Comparison of ENCODE assay signal across 13 cellular contexts in the genomic region with DNA sequence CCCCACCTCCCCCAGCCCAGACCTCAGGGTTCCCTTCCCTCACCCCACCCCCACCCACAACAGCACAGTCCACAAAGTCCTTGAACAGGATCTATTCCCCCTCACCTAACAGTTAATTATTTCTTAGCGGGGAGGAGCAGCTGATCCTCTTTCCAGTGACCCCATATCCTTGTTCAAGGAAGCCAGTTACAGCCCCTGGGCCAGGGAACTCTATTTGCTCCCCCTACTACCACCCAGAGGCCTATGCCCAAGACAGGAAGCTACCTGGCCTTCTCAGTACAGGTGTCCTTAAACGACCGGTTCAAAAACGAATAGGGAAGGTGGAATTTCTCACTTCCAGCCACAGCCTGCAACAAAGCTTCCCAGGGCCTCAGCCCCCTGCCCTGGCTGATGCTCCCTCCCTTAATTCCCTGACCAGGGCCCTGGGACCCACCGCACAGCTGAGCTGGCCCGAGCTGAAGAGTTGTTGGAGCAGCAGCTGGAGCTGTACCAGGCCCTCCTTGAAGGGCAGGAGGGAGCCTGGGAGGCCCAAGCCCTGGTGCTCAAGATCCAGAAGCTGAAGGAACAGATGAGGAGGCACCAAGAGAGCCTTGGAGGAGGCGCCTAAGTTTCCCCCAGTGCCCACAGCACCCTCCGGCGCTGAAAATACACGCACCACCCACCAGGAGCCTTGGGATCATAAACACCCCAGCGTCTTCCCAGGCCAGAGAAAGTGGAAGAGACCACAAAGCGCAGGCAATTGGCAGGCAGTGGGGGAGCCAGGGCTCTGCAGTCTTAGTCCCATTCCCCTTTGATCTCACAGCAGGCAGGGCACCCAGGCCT. TPM values are rescaled to one million over a fixed set of nuclear protein-coding genes. Genes with fewer than 3 reads are reported as not detected.
A peak's percentile ranks its signal among the peaks of the same experiment; 100 is the strongest.
DNase-seq lines count a peak whose midpoint lies in the region; ATAC-seq and TF ChIP-seq lines count a peak whose summit lies in the region.
"Had no signal": no experiment of that assay in that cellular context is flagged by ENCODE, and none has a peak within 500 bp of the region (broad histone marks: within the 10 kb centered on the region; RNA-seq: fewer than 3 reads in every experiment).

No MANE protein-coding gene starts in this region.

- intact Hi-C loops in activated naive CD4-positive, alpha-beta T cell treated with anti-CD3 and anti-CD28 coated beads for 36 hours (cut with micrococcal nuclease), result no loop called here
- intact Hi-C loops in PC-3 (cut with micrococcal nuclease), result loop anchor here (2.0 kb wide), 1 partner anchor 35 kb away; no protein-coding TSS in a partner anchor
- intact Hi-C loops in activated T-helper 1 cell treated with anti-CD3 and anti-CD28 coated beads, Interleukin-12 subunit alpha, Interleukin-12 subunit beta, Interleukin-2, Interleukin-4 antibody, amounts not matched to agents 30 ng/mL and 10 ng/mL and 1 ng/mL, durations not matched to agents 14 hours and 24 hours and 36 hours (cut with micrococcal nuclease), result no loop called here

- H3K9me3 Mint-ChIP-seq in activated naive CD4-positive, alpha-beta T cell treated with anti-CD3 and anti-CD28 coated beads, Interleukin-2, amount 10 ng/mL, durations not matched to agents 7 days and 5 days, result no peaks in the 10 kb centered on the region
- H3K9me3 Mint-ChIP-seq in activated naive CD4-positive, alpha-beta T cell treated with anti-CD3 and anti-CD28 coated beads for 36 hours, result no peaks in the 10 kb centered on the region
- no peaks in the 10 kb centered on the region for H3K9me3 Mint-ChIP-seq in endodermal cell
- no peaks in the 10 kb centered on the region for H3K9me3 Mint-ChIP-seq in activated T-helper 1 cell treated with anti-CD3 and anti-CD28 coated beads, Interleukin-12 subunit alpha, Interleukin-12 subunit beta, Interleukin-2, Interleukin-4 antibody, amounts not matched to agents 30 ng/mL and 10 ng/mL and 1 ng/mL, durations not matched to agents 14 hours and 24 hours and 36 hours
- H3K9me3 Mint-ChIP-seq: activated T-helper 17 cell treated with anti-CD3 and anti-CD28 coated beads, Interleukin-2, amount 50 U/mL, for 72 hours; nephron progenitor cell had no signal

- WGBS in endodermal cell (ENCODE audit: insufficient coverage in 1 of 2, insufficient read length in 1 of 2), 2 experiments, result 79 to 93% methylated on average over 3 to 12 of the region's 12 CpGs

- no peaks in the 10 kb centered on the region for H3K9me3 ChIP-seq in PC-3 (ENCODE audit: low read length)
- no peaks in the 10 kb centered on the region for H3K9me3 ChIP-seq in endodermal cell (ENCODE audit: control insufficient read depth, low read length)
- H3K9me3 ChIP-seq: BE2C had no signal

- peak overlapping the region; percentile 24 for H3K27ac Mint-ChIP-seq in activated naive CD4-positive, alpha-beta T cell treated with anti-CD3 and anti-CD28 coated beads, Interleukin-2, amount 10 ng/mL, durations not matched to agents 7 days and 5 days
- H3K27ac Mint-ChIP-seq in activated naive CD4-positive, alpha-beta T cell treated with anti-CD3 and anti-CD28 coated beads for 36 hours, result no peak overlapping the region
- H3K27ac Mint-ChIP-seq in endodermal cell, result peak overlapping the region; percentile 92
- no peak overlapping the region for H3K27ac Mint-ChIP-seq in activated T-helper 1 cell treated with anti-CD3 and anti-CD28 coated beads, Interleukin-12 subunit alpha, Interleukin-12 subunit beta, Interleukin-2, Interleukin-4 antibody, amounts not matched to agents 30 ng/mL and 10 ng/mL and 1 ng/mL, durations not matched to agents 14 hours and 24 hours and 36 hours
- H3K27ac Mint-ChIP-seq: activated T-helper 17 cell treated with anti-CD3 and anti-CD28 coated beads, Interleukin-2, amount 50 U/mL, for 72 hours; nephron progenitor cell had no signal

- H3K4me2 ChIP-seq in PC-3 (ENCODE audit: low read length), result no peak overlapping the region

- no peak overlapping the region for H2AFZ ChIP-seq in PC-3 (ENCODE audit: low read length)

- no peaks in the 10 kb centered on the region for H3K79me2 ChIP-seq in PC-3 (ENCODE audit: low read length)

- no peaks in the 10 kb centered on the region for H3K9me2 ChIP-seq in PC-3 (replicated peaks; ENCODE audit: low read length)

- H3K27me3 ChIP-seq in PC-3 (ENCODE audit: low read length) (no peaks in the 10 kb centered on the region), endodermal cell (ENCODE audit: control insufficient read depth, insufficient read depth, low read length, poor library complexity, severe bottlenecking) (no peaks in the 10 kb centered on the region)
- H3K27me3 ChIP-seq: BE2C had no signal

- H3K36me3 Mint-ChIP-seq in activated naive CD4-positive, alpha-beta T cell treated with anti-CD3 and anti-CD28 coated beads, Interleukin-2, amount 10 ng/mL, durations not matched to agents 7 days and 5 days, result peaks cover 49% of the 10 kb centered on the region
- H3K36me3 Mint-ChIP-seq in activated naive CD4-positive, alpha-beta T cell treated with anti-CD3 and anti-CD28 coated beads for 36 hours (ENCODE audit: low read depth), result peaks cover 42% of the 10 kb centered on the region
- H3K36me3 Mint-ChIP-seq in endodermal cell (ENCODE audit: low read depth), result peaks cover 46% of the 10 kb centered on the region
- peaks cover 39% of the 10 kb centered on the region for H3K36me3 Mint-ChIP-seq in activated T-helper 1 cell treated with anti-CD3 and anti-CD28 coated beads, Interleukin-12 subunit alpha, Interleukin-12 subunit beta, Interleukin-2, Interleukin-4 antibody, amounts not matched to agents 30 ng/mL and 10 ng/mL and 1 ng/mL, durations not matched to agents 14 hours and 24 hours and 36 hours (ENCODE audit: low read depth)

- H3K9ac ChIP-seq in PC-3 (ENCODE audit: low read length), result no peak overlapping the region
- no peak overlapping the region for H3K9ac ChIP-seq in endodermal cell (ENCODE audit: extremely low read depth, low read length, poor library complexity, severe bottlenecking)

- peaks cover 46% of the 10 kb centered on the region for H3K36me3 ChIP-seq in PC-3 (ENCODE audit: low read depth, low read length)
- peaks cover 50% of the 10 kb centered on the region for H3K36me3 ChIP-seq in endodermal cell (ENCODE audit: control insufficient read depth, insufficient read depth, low read length)

- peak; percentile 3; the same call in 1 of the 2 replicates for ATAC-seq in PC-3

- H3K4me1 Mint-ChIP-seq in activated naive CD4-positive, alpha-beta T cell treated with anti-CD3 and anti-CD28 coated beads, Interleukin-2, amount 10 ng/mL, durations not matched to agents 7 days and 5 days, result peaks cover 15% of the 10 kb centered on the region
- H3K4me1 Mint-ChIP-seq in activated naive CD4-positive, alpha-beta T cell treated with anti-CD3 and anti-CD28 coated beads for 36 hours (ENCODE audit: low read depth), result peaks cover 19% of the 10 kb centered on the region
- H3K4me1 Mint-ChIP-seq in endodermal cell, result peaks cover 17% of the 10 kb centered on the region
- peaks cover 7% of the 10 kb centered on the region for H3K4me1 Mint-ChIP-seq in activated T-helper 1 cell treated with anti-CD3 and anti-CD28 coated beads, Interleukin-12 subunit alpha, Interleukin-12 subunit beta, Interleukin-2, Interleukin-4 antibody, amounts not matched to agents 30 ng/mL and 10 ng/mL and 1 ng/mL, durations not matched to agents 14 hours and 24 hours and 36 hours (ENCODE audit: low read depth)

- no peaks in the 10 kb centered on the region for H3K27me3 Mint-ChIP-seq in activated naive CD4-positive, alpha-beta T cell treated with anti-CD3 and anti-CD28 coated beads, Interleukin-2, amount 10 ng/mL, durations not matched to agents 7 days and 5 days
- no peaks in the 10 kb centered on the region for H3K27me3 Mint-ChIP-seq in activated naive CD4-positive, alpha-beta T cell treated with anti-CD3 and anti-CD28 coated beads for 36 hours (ENCODE audit: low read depth)
- H3K27me3 Mint-ChIP-seq in endodermal cell (ENCODE audit: insufficient read depth), result no peaks in the 10 kb centered on the region
- H3K27me3 Mint-ChIP-seq in activated T-helper 1 cell treated with anti-CD3 and anti-CD28 coated beads, Interleukin-12 subunit alpha, Interleukin-12 subunit beta, Interleukin-2, Interleukin-4 antibody, amounts not matched to agents 30 ng/mL and 10 ng/mL and 1 ng/mL, durations not matched to agents 14 hours and 24 hours and 36 hours (ENCODE audit: insufficient read depth), result no peaks in the 10 kb centered on the region
- H3K27me3 Mint-ChIP-seq: activated T-helper 17 cell treated with anti-CD3 and anti-CD28 coated beads, Interleukin-2, amount 50 U/mL, for 72 hours had no signal

- H3K4me3 Mint-ChIP-seq in activated naive CD4-positive, alpha-beta T cell treated with anti-CD3 and anti-CD28 coated beads, Interleukin-2, amount 10 ng/mL, durations not matched to agents 7 days and 5 days, result no peak overlapping the region
- no peak overlapping the region for H3K4me3 Mint-ChIP-seq in activated naive CD4-positive, alpha-beta T cell treated with anti-CD3 and anti-CD28 coated beads for 36 hours
- no peak overlapping the region for H3K4me3 Mint-ChIP-seq in endodermal cell
- H3K4me3 Mint-ChIP-seq in activated T-helper 1 cell treated with anti-CD3 and anti-CD28 coated beads, Interleukin-12 subunit alpha, Interleukin-12 subunit beta, Interleukin-2, Interleukin-4 antibody, amounts not matched to agents 30 ng/mL and 10 ng/mL and 1 ng/mL, durations not matched to agents 14 hours and 24 hours and 36 hours, result no peak overlapping the region
- H3K4me3 Mint-ChIP-seq: activated T-helper 17 cell treated with anti-CD3 and anti-CD28 coated beads, Interleukin-2, amount 50 U/mL, for 72 hours; nephron progenitor cell had no signal

- H3K4me1 ChIP-seq in PC-3 (ENCODE audit: insufficient read depth, low read length) (peaks cover 8% of the 10 kb centered on the region), endodermal cell (ENCODE audit: control insufficient read depth, insufficient read depth, low read length) (no peaks in the 10 kb centered on the region)

- POLR2A ChIA-PET in PC-3 (lab: Charles Lee; ENCODE audit: unreplicated experiment), result no interaction called here

- CTCF ChIA-PET in activated naive CD4-positive, alpha-beta T cell treated with anti-CD3 and anti-CD28 coated beads, Interleukin-2, amount 10 ng/mL, durations not matched to agents 7 days and 5 days (lab: Charles Lee), result no interaction called here
- CTCF ChIA-PET in activated naive CD4-positive, alpha-beta T cell treated with anti-CD3 and anti-CD28 coated beads for 36 hours (lab: Charles Lee), result interaction anchor here (0.5 kb wide), 1 partner anchor 67 kb away, joined by 5 read pairs; no protein-coding TSS in a partner anchor
- CTCF ChIA-PET in PC-3 (lab: Charles Lee), result no interaction called here

- no peak for TF ChIP-seq CTCF in PC-3 (conservative IDR thresholded peaks at IDR 0.05; ENCODE audit: low read depth, low read length)
- no peak for TF ChIP-seq CTCF in endodermal cell (conservative IDR thresholded peaks at IDR 0.05)

- no TSS peak for BruUV-seq in PC-3 (replicated peaks; lab: Mats Ljungman, UMichigan)

- H3K27ac ChIP-seq in PC-3 (ENCODE audit: low read length), result no peak overlapping the region
- peak overlapping the region; percentile 41 for H3K27ac ChIP-seq in endodermal cell (ENCODE audit: low read depth, low read length)

- peaks cover 5% of the 10 kb centered on the region; the same call in 1 of the 2 replicates for H4K20me1 ChIP-seq in PC-3 (ENCODE audit: low read length)

- no peak for DNase-seq in activated naive CD4-positive, alpha-beta T cell treated with anti-CD3 and anti-CD28 coated beads, Interleukin-2, amount 10 ng/mL, durations not matched to agents 7 days and 5 days
- no peak for DNase-seq in activated naive CD4-positive, alpha-beta T cell treated with anti-CD3 and anti-CD28 coated beads for 36 hours
- DNase-seq in PC-3 (no peak), endodermal cell (peak; percentile 84), renal cortical epithelial cell (ENCODE audit: low read depth) (peak; percentile 25), activated gamma-delta T cell treated with Interleukin-2 at 50 U/mL for 16 hours (no peak), T-helper 1 cell (no peak)
- DNase-seq in activated T-helper 1 cell treated with anti-CD3 and anti-CD28 coated beads, Interleukin-12 subunit alpha, Interleukin-12 subunit beta, Interleukin-2, Interleukin-4 antibody, amounts not matched to agents 30 ng/mL and 10 ng/mL and 1 ng/mL, durations not matched to agents 14 hours and 24 hours and 36 hours (ENCODE audit: low spot score), result no peak
- DNase-seq: BE2C; central memory CD4-positive, alpha-beta T cell; NCI-H2029 treated with DMSO at 0.1 percent for 48 hours; nephron progenitor cell had no signal

- no peaks in the 10 kb centered on the region for H3F3A ChIP-seq in PC-3 (ENCODE audit: low read length, unreplicated experiment)

- no peak overlapping the region for H3K4me3 ChIP-seq in PC-3 (ENCODE audit: low read length)
- H3K4me3 ChIP-seq in endodermal cell (ENCODE audit: low read length), result no peak overlapping the region

RNA-seq across cellular contexts. Expression of gene MCCD1, which starts 0.8 kb away (rescaled TPM):
- not detected for total RNA-seq in activated naive CD4-positive, alpha-beta T cell treated with anti-CD3 and anti-CD28 coated beads for 36 hours
- total RNA-seq in PC-3 (2014; rRNA removed) (not detected in 2 replicates), endodermal cell (not detected), renal cortical epithelial cell (0.15 TPM in 1 of 2 replicates, not detected in the other)
- not detected for polyA plus RNA-seq in endodermal cell (2013, experiment 1 of 2)
- polyA plus RNA-seq in endodermal cell (2013, experiment 2 of 2), result not detected
- not detected in 2 replicates for total RNA-seq in activated T-helper 1 cell treated with anti-CD3 and anti-CD28 coated beads, Interleukin-12 subunit alpha, Interleukin-12 subunit beta, Interleukin-2, Interleukin-4 antibody, amounts not matched to agents 30 ng/mL and 10 ng/mL and 1 ng/mL, durations not matched to agents 14 hours and 24 hours and 36 hours
- total RNA-seq: activated T-helper 17 cell treated with anti-CD3 and anti-CD28 coated beads, Interleukin-2, amount 50 U/mL, for 72 hours had no signal

RNA-seq across cellular contexts. Expression of gene DDX39B, which starts 12.3 kb away (rescaled TPM):
- 100 to 1,000 TPM; 600 to 624 TPM for total RNA-seq in activated naive CD4-positive, alpha-beta T cell treated with anti-CD3 and anti-CD28 coated beads for 36 hours
- total RNA-seq in PC-3 (2014; rRNA removed) (410 and 465 TPM in 2 replicates), endodermal cell (100 to 1,000 TPM; 572 to 654 TPM), renal cortical epithelial cell (234 and 346 TPM in 2 replicates)
- 685 TPM for polyA plus RNA-seq in endodermal cell (2013, experiment 1 of 2)
- polyA plus RNA-seq in endodermal cell (2013, experiment 2 of 2), result 576 TPM
- 628 and 637 TPM in 2 replicates for total RNA-seq in activated T-helper 1 cell treated with anti-CD3 and anti-CD28 coated beads, Interleukin-12 subunit alpha, Interleukin-12 subunit beta, Interleukin-2, Interleukin-4 antibody, amounts not matched to agents 30 ng/mL and 10 ng/mL and 1 ng/mL, durations not matched to agents 14 hours and 24 hours and 36 hours

RNA-seq across cellular contexts. Expression of gene ATP6V1G2, which starts 16.9 kb away (rescaled TPM):
- total RNA-seq in activated naive CD4-positive, alpha-beta T cell treated with anti-CD3 and anti-CD28 coated beads for 36 hours, result 1 to 10 TPM; 1.2 to 1.4 TPM
- 1.1 and 1.2 TPM in 2 replicates for total RNA-seq in PC-3 (2014; rRNA removed)
- 1 to 10 TPM; 1.7 to 2.1 TPM for total RNA-seq in endodermal cell
- polyA plus RNA-seq in endodermal cell (2013, experiment 1 of 2), result 11.8 TPM
- 12.1 TPM for polyA plus RNA-seq in endodermal cell (2013, experiment 2 of 2)
- total RNA-seq in renal cortical epithelial cell, result 1.0 TPM in 1 of 2 replicates, not detected in the other
- total RNA-seq in activated T-helper 1 cell treated with anti-CD3 and anti-CD28 coated beads, Interleukin-12 subunit alpha, Interleukin-12 subunit beta, Interleukin-2, Interleukin-4 antibody, amounts not matched to agents 30 ng/mL and 10 ng/mL and 1 ng/mL, durations not matched to agents 14 hours and 24 hours and 36 hours, result 1.2 and 1.4 TPM in 2 replicates

RNA-seq across cellular contexts. Expression of gene NFKBIL1, which starts 17.9 kb away (rescaled TPM):
- total RNA-seq in activated naive CD4-positive, alpha-beta T cell treated with anti-CD3 and anti-CD28 coated beads for 36 hours, result 10 to 100 TPM; 20.4 to 20.6 TPM
- total RNA-seq in PC-3 (2014; rRNA removed), result 38.2 and 46.9 TPM in 2 replicates
- total RNA-seq in endodermal cell, result 10 to 100 TPM; 17.4 to 26.3 TPM
- polyA plus RNA-seq in endodermal cell (2013, experiment 1 of 2), result 26.5 TPM
- 22.9 TPM for polyA plus RNA-seq in endodermal cell (2013, experiment 2 of 2)
- 17.6 and 30.0 TPM in 2 replicates for total RNA-seq in renal cortical epithelial cell
- 18.2 and 18.9 TPM in 2 replicates for total RNA-seq in activated T-helper 1 cell treated with anti-CD3 and anti-CD28 coated beads, Interleukin-12 subunit alpha, Interleukin-12 subunit beta, Interleukin-2, Interleukin-4 antibody, amounts not matched to agents 30 ng/mL and 10 ng/mL and 1 ng/mL, durations not matched to agents 14 hours and 24 hours and 36 hours

RNA-seq across cellular contexts. Expression of gene MICB, which starts 31.6 kb away (rescaled TPM):
- 10 to 100 TPM; 21.4 to 22.6 TPM for total RNA-seq in activated naive CD4-positive, alpha-beta T cell treated with anti-CD3 and anti-CD28 coated beads for 36 hours
- total RNA-seq in PC-3 (2014; rRNA removed) (25.6 and 32.9 TPM in 2 replicates), endodermal cell (1 to 10 TPM; 8.2 to 8.5 TPM), renal cortical epithelial cell (5.3 and 17.5 TPM in 2 replicates)
- polyA plus RNA-seq in endodermal cell (2013, experiment 1 of 2), result 4.1 TPM
- 4.5 TPM for polyA plus RNA-seq in endodermal cell (2013, experiment 2 of 2)
- 36.1 and 37.5 TPM in 2 replicates for total RNA-seq in activated T-helper 1 cell treated with anti-CD3 and anti-CD28 coated beads, Interleukin-12 subunit alpha, Interleukin-12 subunit beta, Interleukin-2, Interleukin-4 antibody, amounts not matched to agents 30 ng/mL and 10 ng/mL and 1 ng/mL, durations not matched to agents 14 hours and 24 hours and 36 hours

Comparison
In these comparisons a context has a peak if more than half of its experiments do, and no peak if none do; other contexts are left out.
1. H3K27ac Mint-ChIP-seq: peak in activated naive CD4-positive, alpha-beta T cell treated with anti-CD3 and anti-CD28 coated beads, Interleukin-2, amount 10 ng/mL, durations not matched to agents 7 days and 5 days (single experiment) and endodermal cell (single experiment); none in activated naive CD4-positive, alpha-beta T cell treated with anti-CD3 and anti-CD28 coated beads for 36 hours (single experiment) and activated T-helper 1 cell treated with anti-CD3 and anti-CD28 coated beads, Interleukin-12 subunit alpha, Interleukin-12 subunit beta, Interleukin-2, Interleukin-4 antibody, amounts not matched to agents 30 ng/mL and 10 ng/mL and 1 ng/mL, durations not matched to agents 14 hours and 24 hours and 36 hours (single experiment).
2. DNase-seq: peak in endodermal cell (single experiment) and renal cortical epithelial cell (single experiment); none in activated naive CD4-positive, alpha-beta T cell treated with anti-CD3 and anti-CD28 coated beads, Interleukin-2, amount 10 ng/mL, durations not matched to agents 7 days and 5 days (single experiment), activated naive CD4-positive, alpha-beta T cell treated with anti-CD3 and anti-CD28 coated beads for 36 hours (single experiment), PC-3 (single experiment), activated gamma-delta T cell treated with Interleukin-2 at 50 U/mL for 16 hours (single experiment), activated T-helper 1 cell treated with anti-CD3 and anti-CD28 coated beads, Interleukin-12 subunit alpha, Interleukin-12 subunit beta, Interleukin-2, Interleukin-4 antibody, amounts not matched to agents 30 ng/mL and 10 ng/mL and 1 ng/mL, durations not matched to agents 14 hours and 24 hours and 36 hours (single experiment) and T-helper 1 cell (0 of 5).